Comparison of ENCODE assay signal across 1 cellular context in the genomic region with DNA sequence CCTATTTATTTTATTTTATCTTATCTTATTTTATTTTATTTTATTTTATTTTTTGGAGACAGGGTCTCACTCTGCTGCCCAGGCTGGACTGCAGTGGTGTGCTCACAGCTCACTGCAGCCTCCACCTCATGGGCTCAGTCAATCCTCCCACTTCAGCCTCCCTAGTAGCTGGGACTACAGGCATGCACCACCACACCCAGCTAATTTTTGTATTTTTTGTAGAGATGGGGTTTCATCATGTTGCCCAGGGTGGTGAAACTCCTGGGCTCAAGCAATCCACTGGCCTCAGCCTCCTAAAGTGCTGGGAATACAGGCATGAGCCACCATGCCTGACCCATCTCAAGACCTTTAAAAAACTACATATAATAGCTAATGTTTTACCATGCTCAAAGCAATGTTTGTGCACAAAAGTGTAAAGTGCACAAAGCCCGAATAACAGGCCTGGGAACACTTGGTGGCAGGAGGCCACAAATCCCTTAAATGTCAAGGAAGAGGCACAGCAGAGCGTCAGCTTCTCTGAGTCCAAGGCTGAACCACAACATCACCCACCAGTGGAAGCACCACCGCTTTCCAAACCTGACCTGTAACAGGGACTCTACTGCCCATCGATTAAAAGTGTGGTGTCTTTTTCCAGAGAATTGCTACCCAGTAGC.
TF ChIP-seq lines count a peak whose summit lies in the region.

No MANE protein-coding gene starts in this region.

TF ChIP-seq in HepG2, 621 proteins besides CTCF, POLR2A, EP300 and RAD21 (continued from another document and continues in another):
- TF ChIP-seq ARID3A (IDR thresholded peaks at IDR 0.05; ENCODE audit: low read depth, low read length) (no peak), CEBPB (IDR thresholded peaks at IDR 0.05; ENCODE audit: borderline replicate concordance, low read depth, low read length) (no peak), ZBTB44 (CRISPR knock-in tag; IDR thresholded peaks at IDR 0.05) (no peak), ZNF614 (CRISPR knock-in tag; IDR thresholded peaks at IDR 0.05; ENCODE audit: borderline replicate concordance) (no peak), ZNF510 (CRISPR knock-in tag; IDR thresholded peaks at IDR 0.05; ENCODE audit: low read depth) (no peak), ZNF296 (CRISPR knock-in tag; conservative IDR thresholded peaks at IDR 0.05) (0 out of 2 replicates have a peak, but pooled peaks have one; percentile 60), ELF1 (CRISPR knock-in tag; IDR thresholded peaks at IDR 0.05) (no peak), ZNF782 (CRISPR knock-in tag; IDR thresholded peaks at IDR 0.05; ENCODE audit: borderline replicate concordance) (no peak), STAT5B (CRISPR knock-in tag; IDR thresholded peaks at IDR 0.05) (no peak), REPIN1 (CRISPR knock-in tag; IDR thresholded peaks at IDR 0.05; ENCODE audit: borderline replicate concordance, low read depth) (no peak), FOXP4 (CRISPR knock-in tag; IDR thresholded peaks at IDR 0.05) (peak; percentile 62), ZNF773 (CRISPR knock-in tag; IDR thresholded peaks at IDR 0.05; ENCODE audit: borderline replicate concordance) (no peak), THAP7 (CRISPR knock-in tag; IDR thresholded peaks at IDR 0.05) (no peak), MTERF4 (CRISPR knock-in tag; IDR thresholded peaks at IDR 0.05) (0 out of 2 replicates have a peak, but pooled peaks have one; percentile 24), HDAC6 (IDR thresholded peaks at IDR 0.05; ENCODE audit: low read depth, low read length) (no peak), ZNF253 (CRISPR knock-in tag; IDR thresholded peaks at IDR 0.05; ENCODE audit: borderline replicate concordance) (no peak)
- TF ChIP-seq, protein P1, sequence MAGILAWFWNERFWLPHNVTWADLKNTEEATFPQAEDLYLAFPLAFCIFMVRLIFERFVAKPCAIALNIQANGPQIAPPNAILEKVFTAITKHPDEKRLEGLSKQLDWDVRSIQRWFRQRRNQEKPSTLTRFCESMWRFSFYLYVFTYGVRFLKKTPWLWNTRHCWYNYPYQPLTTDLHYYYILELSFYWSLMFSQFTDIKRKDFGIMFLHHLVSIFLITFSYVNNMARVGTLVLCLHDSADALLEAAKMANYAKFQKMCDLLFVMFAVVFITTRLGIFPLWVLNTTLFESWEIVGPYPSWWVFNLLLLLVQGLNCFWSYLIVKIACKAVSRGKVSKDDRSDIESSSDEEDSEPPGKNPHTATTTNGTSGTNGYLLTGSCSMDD (CRISPR knock-in tag; IDR thresholded peaks at IDR 0.05) = no peak
- TF ChIP-seq, protein P2, sequence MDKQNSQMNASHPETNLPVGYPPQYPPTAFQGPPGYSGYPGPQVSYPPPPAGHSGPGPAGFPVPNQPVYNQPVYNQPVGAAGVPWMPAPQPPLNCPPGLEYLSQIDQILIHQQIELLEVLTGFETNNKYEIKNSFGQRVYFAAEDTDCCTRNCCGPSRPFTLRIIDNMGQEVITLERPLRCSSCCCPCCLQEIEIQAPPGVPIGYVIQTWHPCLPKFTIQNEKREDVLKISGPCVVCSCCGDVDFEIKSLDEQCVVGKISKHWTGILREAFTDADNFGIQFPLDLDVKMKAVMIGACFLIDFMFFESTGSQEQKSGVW (CRISPR knock-in tag; IDR thresholded peaks at IDR 0.05; ENCODE audit: borderline replicate concordance) = no peak
- TF ChIP-seq, protein P3, sequence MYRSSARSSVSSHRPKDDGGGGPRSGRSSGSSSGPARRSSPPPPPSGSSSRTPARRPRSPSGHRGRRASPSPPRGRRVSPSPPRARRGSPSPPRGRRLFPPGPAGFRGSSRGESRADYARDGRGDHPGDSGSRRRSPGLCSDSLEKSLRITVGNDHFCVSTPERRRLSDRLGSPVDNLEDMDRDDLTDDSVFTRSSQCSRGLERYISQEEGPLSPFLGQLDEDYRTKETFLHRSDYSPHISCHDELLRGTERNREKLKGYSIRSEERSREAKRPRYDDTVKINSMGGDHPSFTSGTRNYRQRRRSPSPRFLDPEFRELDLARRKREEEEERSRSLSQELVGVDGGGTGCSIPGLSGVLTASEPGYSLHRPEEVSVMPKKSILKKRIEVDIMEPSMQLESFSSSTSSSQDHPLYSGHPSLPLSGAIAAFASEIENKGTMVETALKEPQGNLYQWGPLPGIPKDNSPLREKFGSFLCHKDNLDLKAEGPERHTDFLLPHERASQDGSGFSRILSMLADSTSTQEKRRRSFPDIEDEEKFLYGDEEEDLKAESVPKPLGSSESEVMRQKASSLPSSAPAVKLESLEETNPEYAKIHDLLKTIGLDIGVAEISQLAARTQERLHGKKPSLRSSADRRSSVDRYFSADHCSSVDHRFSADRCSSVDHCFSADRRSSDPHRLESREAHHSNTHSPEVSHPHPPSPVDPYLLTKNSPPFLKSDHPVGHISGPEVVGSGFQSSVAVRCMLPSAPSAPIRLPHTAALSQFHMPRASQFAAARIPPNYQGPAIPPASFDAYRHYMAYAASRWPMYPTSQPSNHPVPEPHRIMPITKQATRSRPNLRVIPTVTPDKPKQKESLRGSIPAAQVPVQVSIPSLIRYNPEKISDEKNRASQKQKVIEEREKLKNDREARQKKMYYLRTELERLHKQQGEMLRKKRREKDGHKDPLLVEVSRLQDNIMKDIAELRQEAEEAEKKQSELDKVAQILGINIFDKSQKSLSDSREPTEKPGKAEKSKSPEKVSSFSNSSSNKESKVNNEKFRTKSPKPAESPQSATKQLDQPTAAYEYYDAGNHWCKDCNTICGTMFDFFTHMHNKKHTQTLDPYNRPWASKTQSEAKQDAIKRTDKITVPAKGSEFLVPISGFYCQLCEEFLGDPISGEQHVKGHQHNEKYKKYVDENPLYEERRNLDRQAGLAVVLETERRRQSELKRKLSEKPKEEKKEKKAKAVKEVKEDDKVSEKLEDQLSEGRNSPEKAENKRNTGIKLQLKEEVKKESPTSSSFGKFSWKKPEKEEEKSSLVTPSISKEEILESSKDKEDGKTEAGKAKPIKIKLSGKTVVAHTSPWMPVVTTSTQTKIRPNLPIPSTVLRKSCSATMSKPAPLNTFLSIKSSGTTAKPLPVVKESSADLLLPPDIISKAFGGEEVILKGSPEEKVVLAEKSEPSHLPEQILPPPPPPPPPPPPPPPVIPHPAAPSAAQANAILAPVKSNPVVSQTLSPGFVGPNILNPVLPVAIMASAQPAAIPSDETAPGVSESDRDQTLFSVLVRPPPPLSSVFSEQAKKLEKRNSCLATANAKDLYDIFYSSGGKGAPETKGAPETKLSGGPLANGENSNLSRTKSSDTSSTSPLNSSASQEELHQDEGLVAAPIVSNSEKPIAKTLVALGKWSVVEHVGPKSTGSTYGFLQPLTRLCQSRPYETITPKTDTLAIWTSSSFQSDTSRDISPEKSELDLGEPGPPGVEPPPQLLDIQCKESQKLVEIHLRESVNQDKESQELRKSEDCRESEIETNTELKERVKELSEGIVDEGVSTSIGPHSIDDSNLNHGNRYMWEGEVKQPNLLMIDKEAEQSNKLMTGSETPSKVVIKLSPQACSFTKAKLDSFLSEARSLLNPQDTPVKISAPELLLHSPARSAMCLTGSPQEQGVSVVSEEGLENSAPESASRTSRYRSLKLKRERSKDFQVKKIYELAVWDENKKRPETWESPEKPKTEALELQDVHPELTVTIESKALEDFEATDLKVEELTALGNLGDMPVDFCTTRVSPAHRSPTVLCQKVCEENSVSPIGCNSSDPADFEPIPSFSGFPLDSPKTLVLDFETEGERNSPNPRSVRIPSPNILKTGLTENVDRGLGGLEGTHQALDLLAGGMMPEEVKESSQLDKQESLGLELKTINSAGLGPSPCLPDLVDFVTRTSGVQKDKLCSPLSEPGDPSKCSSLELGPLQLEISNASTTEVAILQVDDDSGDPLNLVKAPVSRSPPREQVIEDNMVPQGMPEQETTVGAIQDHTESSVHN (CRISPR knock-in tag; IDR thresholded peaks at IDR 0.05) = no peak
- TF ChIP-seq, protein P4, sequence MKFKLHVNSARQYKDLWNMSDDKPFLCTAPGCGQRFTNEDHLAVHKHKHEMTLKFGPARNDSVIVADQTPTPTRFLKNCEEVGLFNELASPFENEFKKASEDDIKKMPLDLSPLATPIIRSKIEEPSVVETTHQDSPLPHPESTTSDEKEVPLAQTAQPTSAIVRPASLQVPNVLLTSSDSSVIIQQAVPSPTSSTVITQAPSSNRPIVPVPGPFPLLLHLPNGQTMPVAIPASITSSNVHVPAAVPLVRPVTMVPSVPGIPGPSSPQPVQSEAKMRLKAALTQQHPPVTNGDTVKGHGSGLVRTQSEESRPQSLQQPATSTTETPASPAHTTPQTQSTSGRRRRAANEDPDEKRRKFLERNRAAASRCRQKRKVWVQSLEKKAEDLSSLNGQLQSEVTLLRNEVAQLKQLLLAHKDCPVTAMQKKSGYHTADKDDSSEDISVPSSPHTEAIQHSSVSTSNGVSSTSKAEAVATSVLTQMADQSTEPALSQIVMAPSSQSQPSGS (CRISPR knock-in tag; IDR thresholded peaks at IDR 0.05) = no peak
- TF ChIP-seq, protein P5, sequence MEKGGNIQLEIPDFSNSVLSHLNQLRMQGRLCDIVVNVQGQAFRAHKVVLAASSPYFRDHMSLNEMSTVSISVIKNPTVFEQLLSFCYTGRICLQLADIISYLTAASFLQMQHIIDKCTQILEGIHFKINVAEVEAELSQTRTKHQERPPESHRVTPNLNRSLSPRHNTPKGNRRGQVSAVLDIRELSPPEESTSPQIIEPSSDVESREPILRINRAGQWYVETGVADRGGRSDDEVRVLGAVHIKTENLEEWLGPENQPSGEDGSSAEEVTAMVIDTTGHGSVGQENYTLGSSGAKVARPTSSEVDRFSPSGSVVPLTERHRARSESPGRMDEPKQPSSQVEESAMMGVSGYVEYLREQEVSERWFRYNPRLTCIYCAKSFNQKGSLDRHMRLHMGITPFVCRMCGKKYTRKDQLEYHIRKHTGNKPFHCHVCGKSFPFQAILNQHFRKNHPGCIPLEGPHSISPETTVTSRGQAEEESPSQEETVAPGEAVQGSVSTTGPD (CRISPR knock-in tag; IDR thresholded peaks at IDR 0.05) = no peak
- TF ChIP-seq, protein P6, sequence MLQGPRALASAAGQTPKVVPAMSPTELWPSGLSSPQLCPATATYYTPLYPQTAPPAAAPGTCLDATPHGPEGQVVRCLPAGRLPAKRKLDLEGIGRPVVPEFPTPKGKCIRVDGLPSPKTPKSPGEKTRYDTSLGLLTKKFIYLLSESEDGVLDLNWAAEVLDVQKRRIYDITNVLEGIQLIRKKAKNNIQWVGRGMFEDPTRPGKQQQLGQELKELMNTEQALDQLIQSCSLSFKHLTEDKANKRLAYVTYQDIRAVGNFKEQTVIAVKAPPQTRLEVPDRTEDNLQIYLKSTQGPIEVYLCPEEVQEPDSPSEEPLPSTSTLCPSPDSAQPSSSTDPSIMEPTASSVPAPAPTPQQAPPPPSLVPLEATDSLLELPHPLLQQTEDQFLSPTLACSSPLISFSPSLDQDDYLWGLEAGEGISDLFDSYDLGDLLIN (CRISPR knock-in tag; IDR thresholded peaks at IDR 0.05; ENCODE audit: borderline replicate concordance) = no peak
- TF ChIP-seq, protein P7, sequence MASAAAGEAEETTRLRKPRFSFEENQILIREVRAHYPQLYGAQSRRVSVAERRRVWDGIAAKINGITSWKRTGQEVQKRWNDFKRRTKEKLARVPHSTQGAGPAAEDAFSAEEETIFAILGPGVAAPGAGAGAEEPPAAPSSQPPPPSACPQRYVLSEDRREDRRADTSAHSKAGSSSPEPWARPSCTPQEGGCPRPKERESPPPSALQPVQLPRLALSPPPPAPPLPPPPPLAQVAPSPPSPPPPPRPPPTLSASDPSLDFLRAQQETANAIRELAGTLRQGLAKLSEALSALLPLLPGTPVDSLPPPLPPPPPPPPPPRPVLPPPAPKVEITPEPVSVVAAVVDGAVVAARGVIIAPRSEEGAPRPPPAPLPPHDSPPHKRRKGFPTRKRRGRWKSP (CRISPR knock-in tag; IDR thresholded peaks at IDR 0.05) = no peak
